23 cellular contexts compared by ENCODE assay signal in the genomic region with DNA sequence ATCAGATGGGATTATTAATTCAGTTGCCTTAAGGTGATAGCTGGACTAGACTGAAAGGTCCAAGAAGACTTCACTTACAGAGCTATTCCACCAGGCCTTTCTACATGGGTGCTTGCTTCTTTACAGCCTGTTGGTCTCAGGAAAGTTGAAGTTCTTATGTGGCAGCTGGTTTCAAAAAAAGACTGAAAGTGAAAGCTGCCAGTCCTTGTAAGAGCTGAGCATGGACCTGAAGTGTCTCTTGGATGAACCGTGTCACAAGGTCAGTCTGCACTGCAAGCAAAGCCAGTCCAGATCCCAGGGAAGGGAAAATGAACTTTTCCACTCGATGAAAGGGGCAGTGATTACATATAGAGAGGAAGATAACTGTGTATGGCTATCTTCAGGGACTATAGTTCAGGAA.
DNase-seq lines count a peak whose midpoint lies in the region; ATAC-seq and TF ChIP-seq lines count a peak whose summit lies in the region.
"Had no signal": no experiment of that assay in that cellular context is flagged by ENCODE, and none has a peak within 500 bp of the region (broad histone marks: within the 10 kb centered on the region; RNA-seq: fewer than 3 reads in every experiment).

No MANE protein-coding gene starts in this region.

- peaks cover 4% of the 10 kb centered on the region for H3K4me1 ChIP-seq in Loucy (ENCODE audit: insufficient read depth, low read length, poor library complexity, severe bottlenecking)
- H3K4me1 ChIP-seq in endocrine pancreas (ENCODE audit: control insufficient read depth, insufficient read depth, low read length): no peaks in the 10 kb centered on the region
- H3K4me1 ChIP-seq: psoas muscle had no signal

- H3K79me2 ChIP-seq in Loucy (ENCODE audit: insufficient read depth, low read length): no peaks in the 10 kb centered on the region

- H3K4me2 ChIP-seq in Loucy (ENCODE audit: low read depth, low read length, poor library complexity, severe bottlenecking): peak overlapping the region; percentile 65

- no peak for TF ChIP-seq CTCF in Loucy (conservative IDR thresholded peaks at IDR 0.05; ENCODE audit: low read length)

- H4K20me1 ChIP-seq in Loucy (ENCODE audit: insufficient read depth, low read length, poor library complexity, severe bottlenecking): no peaks in the 10 kb centered on the region

- H3K27me3 ChIP-seq in Loucy (ENCODE audit: insufficient read depth, low read length, poor library complexity, severe bottlenecking): no peaks in the 10 kb centered on the region
- H3K27me3 ChIP-seq in endocrine pancreas (ENCODE audit: control insufficient read depth, insufficient read depth, low read length): no peaks in the 10 kb centered on the region

- no peaks in the 10 kb centered on the region for H3K9me3 ChIP-seq in Loucy (ENCODE audit: insufficient read depth, low read depth, low read length)
- H3K9me3 ChIP-seq in endocrine pancreas (ENCODE audit: control insufficient read depth, low read length): no peaks in the 10 kb centered on the region
- H3K9me3 ChIP-seq: psoas muscle, thoracic aorta had no signal

- H3K9ac ChIP-seq in Loucy (ENCODE audit: low read depth, low read length, poor library complexity, severe bottlenecking) (peak overlapping the region; percentile 48), endocrine pancreas (ENCODE audit: control insufficient read depth, insufficient read depth, low read length) (no peak overlapping the region)

- peak overlapping the region; percentile 47 for H3K4me3 ChIP-seq in Loucy (ENCODE audit: low read length, poor library complexity, severe bottlenecking)
- peak overlapping the region; percentile 25 for H3K4me3 ChIP-seq in endocrine pancreas (ENCODE audit: control insufficient read depth, insufficient read depth, low read length)
- H3K4me3 ChIP-seq: psoas muscle, SK-N-MC, thoracic aorta had no signal

- no peaks in the 10 kb centered on the region for H3K36me3 ChIP-seq in Loucy (ENCODE audit: insufficient read depth, low read length)
- no peaks in the 10 kb centered on the region for H3K36me3 ChIP-seq in endocrine pancreas (ENCODE audit: control insufficient read depth, insufficient read depth, low read length)
- H3K36me3 ChIP-seq: thoracic aorta had no signal

- ATAC-seq in GM21786 (IDR thresholded peaks at IDR 0.05; ENCODE audit: unreplicated experiment) (peak; percentile 74), HG03571 (IDR thresholded peaks at IDR 0.05; ENCODE audit: unreplicated experiment) (no peak)
- no peak for ATAC-seq in stimulated activated naive CD8-positive, alpha-beta T cell treated with anti-CD3 and anti-CD28 coated beads, Interleukin-15, Interleukin-2, amounts not matched to agents 100 U/mL and 50 U/mL, for 24 hours
- ATAC-seq: activated naive CD8-positive, alpha-beta T cell treated with anti-CD3 and anti-CD28 coated beads, Interleukin-2, amount 50 U/mL, for 24 hours; esophagus mucosa; naive thymus-derived CD4-positive, alpha-beta T cell; Panc1; psoas muscle had no signal

- DNase-seq in retina: peak; percentile 7
- DNase-seq in NCI-H187 (lab: John Stamatoyannopoulos, UW): no peak
- no peak for DNase-seq in HuH-7 (ENCODE audit: low spot score)
- no peak for DNase-seq in stimulated activated naive CD8-positive, alpha-beta T cell treated with anti-CD3 and anti-CD28 coated beads, Interleukin-15, Interleukin-2, amounts not matched to agents 100 U/mL and 50 U/mL, for 24 hours
- DNase-seq: activated CD4-positive, alpha-beta T cell treated with anti-CD3 and anti-CD28 coated beads for 1 hour; activated naive CD8-positive, alpha-beta T cell treated with anti-CD3 and anti-CD28 coated beads, Interleukin-2, amount 50 U/mL, for 24 hours; AML-193; caudate nucleus; glutamatergic neuron; naive thymus-derived CD4-positive, alpha-beta T cell; NCI-H2081; NCI-H69; psoas muscle; small intestine; T-helper 9 cell had no signal

- H3K9me2 ChIP-seq in Loucy (replicated peaks; ENCODE audit: low read depth, low read length): no peaks in the 10 kb centered on the region

- no peaks in the 10 kb centered on the region for H3F3A ChIP-seq in Loucy (ENCODE audit: low read depth)

- peak overlapping the region; percentile 92 for H2AFZ ChIP-seq in Loucy (ENCODE audit: low read length)
